ENCODE assay signal across 14 cellular contexts in genomic region chr4:140076307-140076706, GRCh38.
"Had no signal": no experiment of that assay in that cellular context is flagged by ENCODE, and none has a peak within 500 bp of the region (broad histone marks: within the 10 kb centered on the region; RNA-seq: fewer than 3 reads in every experiment).

No MANE protein-coding gene starts in this region.

- H3K27ac Mint-ChIP-seq: activated CD4-positive, alpha-beta T cell treated with anti-CD3 and anti-CD28 coated beads, Interleukin-2, amount 10 ng/mL, durations not matched to agents 7 days and 5 days; activated naive CD4-positive, alpha-beta T cell treated with anti-CD3 and anti-CD28 coated beads for 36 hours had no signal

- H3K9me3 Mint-ChIP-seq: activated naive CD4-positive, alpha-beta T cell treated with anti-CD3 and anti-CD28 coated beads for 36 hours; neural crest cell; stimulated activated naive CD8-positive, alpha-beta T cell treated with anti-CD3 and anti-CD28 coated beads, Interleukin-15, Interleukin-2, amounts not matched to agents 100 ng/mL and 50 ng/mL, for 24 hours had no signal

- DNase-seq: activated CD4-positive, alpha-beta T cell treated with anti-CD3 and anti-CD28 coated beads, Interleukin-2, amount 10 ng/mL, durations not matched to agents 7 days and 5 days; activated naive CD4-positive, alpha-beta T cell treated with anti-CD3 and anti-CD28 coated beads for 36 hours; activated T-cell treated with anti-CD3 and anti-CD28 coated beads, Interleukin-2, amount 50 U/mL, for 48 hours; amniotic stem cell; body of pancreas; kidney; left ventricle myocardium inferior; mesendoderm; stimulated activated CD4-positive, alpha-beta T cell treated with anti-CD3 and anti-CD28 coated beads, Interleukin-12 subunit alpha, Interleukin-12 subunit beta, amount 100 ng/mL, for 4 hours; T1000; upper lobe of right lung had no signal

- ATAC-seq: body of pancreas, sciatic nerve, upper lobe of right lung had no signal

- H3K4me3 Mint-ChIP-seq: activated CD4-positive, alpha-beta T cell treated with anti-CD3 and anti-CD28 coated beads, Interleukin-2, amount 10 ng/mL, durations not matched to agents 7 days and 5 days; activated naive CD4-positive, alpha-beta T cell treated with anti-CD3 and anti-CD28 coated beads for 36 hours; neural crest cell; stimulated activated naive CD8-positive, alpha-beta T cell treated with anti-CD3 and anti-CD28 coated beads, Interleukin-15, Interleukin-2, amounts not matched to agents 100 ng/mL and 50 ng/mL, for 24 hours had no signal
